17 cellular contexts compared by ENCODE assay signal in the genomic region with DNA sequence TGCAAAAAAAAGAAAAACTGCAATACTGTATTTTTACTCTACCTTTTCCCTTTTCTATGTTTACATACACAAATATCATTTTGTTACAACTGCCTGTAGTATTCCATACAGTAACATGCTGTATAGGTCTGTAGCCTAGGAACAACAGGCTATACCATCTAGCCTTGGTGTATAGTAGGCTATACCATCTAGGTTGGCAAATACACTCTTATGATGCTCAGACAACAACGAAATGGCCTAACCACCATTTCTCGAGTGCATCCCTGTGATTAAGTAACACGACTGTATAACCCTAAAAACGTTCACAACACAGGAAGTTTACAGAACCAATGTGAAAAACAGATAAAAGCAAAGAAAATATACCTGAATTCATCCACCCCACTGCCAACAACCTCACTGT.
DNase-seq lines count a peak whose midpoint lies in the region; ATAC-seq and TF ChIP-seq lines count a peak whose summit lies in the region.
"Had no signal": no experiment of that assay in that cellular context is flagged by ENCODE, and none has a peak within 500 bp of the region (broad histone marks: within the 10 kb centered on the region; RNA-seq: fewer than 3 reads in every experiment).

No MANE protein-coding gene starts in this region.

- no peak overlapping the region for H3K4me3 ChIP-seq in HEK293 (ENCODE audit: low read depth, low read length)
- H3K4me3 ChIP-seq in endodermal cell (ENCODE audit: low read length): no peak overlapping the region
- no peak overlapping the region for H3K4me3 ChIP-seq in smooth muscle cell
- H3K4me3 ChIP-seq: BLaER1 treated with 17β-estradiol and CSF1 and Interleukin-3, amounts not matched to agents 10 nM and 100 nM; GM23338; HAP-1 had no signal

- peaks cover 97% of the 10 kb centered on the region for H3K79me2 ChIP-seq in smooth muscle cell (ENCODE audit: low read depth)

- H3K27ac Mint-ChIP-seq in natural killer cell (peak overlapping the region in 1 of 2 donors; percentile 17), endodermal cell (peak overlapping the region; percentile 30)
- no peak overlapping the region for H3K27ac Mint-ChIP-seq in natural killer cell treated with Interleukin-12 subunit alpha and Interleukin-12 subunit beta and Interleukin-15 and Interleukin-18, amount 100 ng/mL, for 72 hours

- H3K4me1 ChIP-seq in HEK293 (ENCODE audit: control insufficient read depth, insufficient read depth, low read length) (peaks cover 5% of the 10 kb centered on the region; the same call in 1 of the 2 replicates), endodermal cell (ENCODE audit: control insufficient read depth, insufficient read depth, low read length) (peaks cover 6% of the 10 kb centered on the region), smooth muscle cell (ENCODE audit: low read depth) (no peaks in the 10 kb centered on the region)
- H3K4me1 ChIP-seq: BE2C, HAP-1 had no signal

- POLR2A ChIA-PET in HEK293 (lab: Yijun Ruan, JAX): no interaction called here

- H3K27me3 Mint-ChIP-seq in natural killer cell (ENCODE audit: low read depth in 2 of 2) (no peaks in the 10 kb centered on the region), endodermal cell (ENCODE audit: insufficient read depth) (no peaks in the 10 kb centered on the region)
- no peaks in the 10 kb centered on the region for H3K27me3 Mint-ChIP-seq in natural killer cell treated with Interleukin-12 subunit alpha and Interleukin-12 subunit beta and Interleukin-15 and Interleukin-18, amount 100 ng/mL, for 72 hours
- H3K27me3 Mint-ChIP-seq: CD4-positive, alpha-beta memory T cell had no signal

- no peaks in the 10 kb centered on the region for H3K9me3 Mint-ChIP-seq in natural killer cell
- H3K9me3 Mint-ChIP-seq in natural killer cell treated with Interleukin-12 subunit alpha and Interleukin-12 subunit beta and Interleukin-15 and Interleukin-18, amount 100 ng/mL, for 72 hours: no peaks in the 10 kb centered on the region
- no peaks in the 10 kb centered on the region for H3K9me3 Mint-ChIP-seq in endodermal cell
- H3K9me3 Mint-ChIP-seq: CD14-positive monocyte; CD4-positive, alpha-beta memory T cell; GM23338 had no signal

- H3K36me3 Mint-ChIP-seq in natural killer cell (no peaks in the 10 kb centered on the region), endodermal cell (ENCODE audit: low read depth) (peaks cover 14% of the 10 kb centered on the region)
- no peaks in the 10 kb centered on the region for H3K36me3 Mint-ChIP-seq in natural killer cell treated with Interleukin-12 subunit alpha and Interleukin-12 subunit beta and Interleukin-15 and Interleukin-18, amount 100 ng/mL, for 72 hours

- H3K9me3 ChIP-seq in HEK293 (ENCODE audit: control insufficient read depth, insufficient read depth, low read depth, low read length): no peaks in the 10 kb centered on the region
- H3K9me3 ChIP-seq in endodermal cell (ENCODE audit: control insufficient read depth, low read length): no peaks in the 10 kb centered on the region
- no peaks in the 10 kb centered on the region for H3K9me3 ChIP-seq in smooth muscle cell (replicated peaks; ENCODE audit: low read depth)
- H3K9me3 ChIP-seq: BE2C, HAP-1 had no signal

- H4K20me1 ChIP-seq in smooth muscle cell (ENCODE audit: low read depth): peaks cover 97% of the 10 kb centered on the region

- 99 to 100% methylated on average over 2 to 4 of the region's 4 CpGs for WGBS in endodermal cell (ENCODE audit: insufficient coverage in 1 of 2, insufficient read length in 1 of 2), 2 experiments
- WGBS in smooth muscle cell (ENCODE audit: low lambda C conversion rate): 89% methylated on average over 4 of the region's 4 CpGs

- H3K4me1 Mint-ChIP-seq in natural killer cell (peaks cover 53 to 59% of the 10 kb centered on the region in 2 donors), endodermal cell (peaks cover 41% of the 10 kb centered on the region)
- peaks cover 35 to 45% of the 10 kb centered on the region in 2 donors for H3K4me1 Mint-ChIP-seq in natural killer cell treated with Interleukin-12 subunit alpha and Interleukin-12 subunit beta and Interleukin-15 and Interleukin-18, amount 100 ng/mL, for 72 hours (ENCODE audit: low read depth in 2 of 2)

- H3K27ac ChIP-seq in HEK293 (ENCODE audit: extremely low read depth, low read depth, low read length) (no peak overlapping the region), endodermal cell (ENCODE audit: low read depth, low read length) (no peak overlapping the region), smooth muscle cell (ENCODE audit: low read depth) (no peak overlapping the region)
- H3K27ac ChIP-seq: 22Rv1; BLaER1 treated with 17β-estradiol and CSF1 and Interleukin-3, amounts not matched to agents 10 nM and 100 nM had no signal

- H3K4me2 ChIP-seq in smooth muscle cell: no peak overlapping the region
- H3K4me2 ChIP-seq: BLaER1 treated with 17β-estradiol and CSF1 and Interleukin-3, amounts not matched to agents 10 nM and 100 nM; GM23338 had no signal

- no peaks in the 10 kb centered on the region for H3F3A ChIP-seq in smooth muscle cell (ENCODE audit: low read depth)

- DNase-seq in natural killer cell (no peak), endodermal cell (no peak), smooth muscle cell (lab: John Stamatoyannopoulos, UW; ENCODE audit: unreplicated experiment) (no peak), NCI-H1092 (lab: John Stamatoyannopoulos, UW) (no peak), AML-193 (lab: John Stamatoyannopoulos, UW) (no peak)
- no peak for DNase-seq in natural killer cell treated with Interleukin-12 subunit alpha and Interleukin-12 subunit beta and Interleukin-15 and Interleukin-18, amount 100 ng/mL, for 72 hours (ENCODE audit: low spot score)
- DNase-seq: BE2C; CD4-positive, alpha-beta memory T cell; DMS53; DMS79 treated with DMSO at 0.1 percent for 48 hours; GF-D8 had no signal

- ATAC-seq in natural killer cell: peak in 2 of 3 donors; percentile 42 to 56
- ATAC-seq in natural killer cell treated with Interleukin-12 subunit alpha and Interleukin-12 subunit beta and Interleukin-15 and Interleukin-18, amount 100 ng/mL, for 72 hours: no peak
- ATAC-seq: GM23338 had no signal

- CTCF ChIA-PET in HEK293 (lab: Yijun Ruan, JAX): no interaction called here

- intact Hi-C loops in natural killer cell (cut with micrococcal nuclease): no loop called here

- no peak for TF ChIP-seq CTCF in natural killer cell (IDR thresholded peaks at IDR 0.05)
- no peak for TF ChIP-seq CTCF in HEK293 (tag by site-specific recombination; IDR thresholded peaks at IDR 0.05)
- TF ChIP-seq CTCF in endodermal cell (conservative IDR thresholded peaks at IDR 0.05): no peak
- TF ChIP-seq CTCF in smooth muscle cell (IDR thresholded peaks at IDR 0.05; ENCODE audit: borderline replicate concordance, insufficient read depth, poor library complexity, severe bottlenecking): no peak

- no peak overlapping the region for H3K4me3 Mint-ChIP-seq in natural killer cell
- H3K4me3 Mint-ChIP-seq in natural killer cell treated with Interleukin-12 subunit alpha and Interleukin-12 subunit beta and Interleukin-15 and Interleukin-18, amount 100 ng/mL, for 72 hours: no peak overlapping the region
- no peak overlapping the region for H3K4me3 Mint-ChIP-seq in endodermal cell
- H3K4me3 Mint-ChIP-seq: CD14-positive monocyte; CD4-positive, alpha-beta memory T cell; GM23338 had no signal

- no peaks in the 10 kb centered on the region for H3K27me3 ChIP-seq in endodermal cell (ENCODE audit: control insufficient read depth, insufficient read depth, low read length, poor library complexity, severe bottlenecking)
- H3K27me3 ChIP-seq in smooth muscle cell (ENCODE audit: low read depth): no peaks in the 10 kb centered on the region
- H3K27me3 ChIP-seq: BE2C; BLaER1 treated with 17β-estradiol and CSF1 and Interleukin-3, amounts not matched to agents 10 nM and 100 nM had no signal

- H3K9ac ChIP-seq in endodermal cell (ENCODE audit: extremely low read depth, low read length, poor library complexity, severe bottlenecking) (no peak overlapping the region), smooth muscle cell (ENCODE audit: low read depth) (no peak overlapping the region)
- H3K9ac ChIP-seq: BLaER1 treated with 17β-estradiol and CSF1 and Interleukin-3, amounts not matched to agents 10 nM and 100 nM had no signal

- peaks cover 0 to 11% of the 10 kb centered on the region in 2 experiments for H3K36me3 ChIP-seq in HEK293 (ENCODE audit: control insufficient read depth in 2 of 2, insufficient read depth in 1 of 2, low read length in 2 of 2)
- peaks cover 12% of the 10 kb centered on the region for H3K36me3 ChIP-seq in endodermal cell (ENCODE audit: control insufficient read depth, insufficient read depth, low read length)
- H3K36me3 ChIP-seq in smooth muscle cell (ENCODE audit: low read depth): peaks cover 6% of the 10 kb centered on the region
- H3K36me3 ChIP-seq: HAP-1 had no signal

- no peak overlapping the region for H2AFZ ChIP-seq in smooth muscle cell (ENCODE audit: low read depth)
- H2AFZ ChIP-seq: GM23338 had no signal

TF ChIP-seq in HEK293, 187 proteins besides CTCF, POLR2A, EP300 and RAD21 (continues in another document):
- TF ChIP-seq ZNF174 (tag by site-specific recombination; IDR thresholded peaks at IDR 0.05) (no peak), KLF10 (tag by site-specific recombination; IDR thresholded peaks at IDR 0.05) (no peak), PRDM10 (tag by site-specific recombination; IDR thresholded peaks at IDR 0.05) (peak; percentile 38; the same call in 1 of the 2 replicates), ZNF621 (tag by site-specific recombination; IDR thresholded peaks at IDR 0.05) (no peak)

Comparison
In these comparisons a context has a peak if more than half of its experiments do, and no peak if none do; other contexts are left out.
1. ATAC-seq: peak in natural killer cell (2 of 3); none in natural killer cell treated with Interleukin-12 subunit alpha and Interleukin-12 subunit beta and Interleukin-15 and Interleukin-18, amount 100 ng/mL, for 72 hours (0 of 2).